In genomic region chr10:102395677-102396197, GRCh38 we compare ENCODE assay signal across 8 cellular contexts. TPM values are rescaled to one million over a fixed set of nuclear protein-coding genes. Genes with fewer than 3 reads are reported as not detected.
DNase-seq lines count a peak whose midpoint lies in the region; ATAC-seq and TF ChIP-seq lines count a peak whose summit lies in the region.

NFKB2 (plus strand) TSS chr10:102395705; CDS start chr10:102395960, 255 bp downstream.

- no peak for DNase-seq in GM23338 (ENCODE audit: low spot score)
- DNase-seq in glutamatergic neuron: no peak
- DNase-seq in prostate gland (ENCODE audit: low spot score): no peak
- DNase-seq in SIG-M5 treated with dmso at 0.1 percent for 504 hours (lab: John Stamatoyannopoulos, UW; ENCODE audit: unreplicated experiment): no peak
- DNase-seq in OCI-M2 (lab: John Stamatoyannopoulos, UW; ENCODE audit: unreplicated experiment): no peak
- no peak for DNase-seq in NCI-H82 (lab: John Stamatoyannopoulos, UW)

- peaks cover 38% of the 10 kb centered on the region for H3K27me3 Mint-ChIP-seq in GM23338 (ENCODE audit: insufficient read depth, low read depth, poor library complexity)
- peaks cover 13% of the 10 kb centered on the region for H3K27me3 Mint-ChIP-seq in glutamatergic neuron (ENCODE audit: unreplicated experiment)

- H3K4me1 ChIP-seq in GM23338 (ENCODE audit: insufficient read depth): peaks cover 13% of the 10 kb centered on the region
- peaks cover 6% of the 10 kb centered on the region for H3K4me1 ChIP-seq in prostate gland (replicated peaks)

- peak within 1 kb of the TSS; percentile 88 for H3K4me3 ChIP-seq in GM23338
- H3K4me3 ChIP-seq in prostate gland: peak within 1 kb of the TSS; percentile 66 to 80

- peak; percentile 23 for ATAC-seq in GM23338
- no peak for ATAC-seq in GM18519 (IDR thresholded peaks at IDR 0.05; ENCODE audit: low FRiP score, unreplicated experiment)

- H3K4me1 Mint-ChIP-seq in GM23338: peaks cover 20% of the 10 kb centered on the region
- H3K4me1 Mint-ChIP-seq in glutamatergic neuron (ENCODE audit: low read depth, unreplicated experiment): peaks cover 13% of the 10 kb centered on the region

- 0 out of 2 replicates have a peak, but pooled peaks cover 9% of the 10 kb centered on the region for H3F3A ChIP-seq in GM23338 (replicated peaks; ENCODE audit: low read depth)

- H3K9me2 ChIP-seq in GM23338 (ENCODE audit: insufficient read depth): no peaks in the 10 kb centered on the region

- H3K27ac Mint-ChIP-seq in GM23338 (peak within 1 kb of the TSS; percentile 59; the same call in 1 of the 2 replicates), glutamatergic neuron (ENCODE audit: unreplicated experiment) (peak within 1 kb of the TSS; percentile 20)

- no peaks in the 10 kb centered on the region; the same call in 1 of the 2 replicates for H4K20me1 ChIP-seq in GM23338 (replicated peaks; ENCODE audit: insufficient read depth)

- H3K4me3 Mint-ChIP-seq in GM23338 (peak within 1 kb of the TSS; percentile 82), glutamatergic neuron (ENCODE audit: unreplicated experiment) (peak within 1 kb of the TSS; percentile 91)

- 0% methylated on average over 20 of the region's 21 CpGs for WGBS in prostate gland

- no peak for TF ChIP-seq CTCF in GM23338 (conservative IDR thresholded peaks at IDR 0.05; ENCODE audit: low read depth in 2 of 2)
- TF ChIP-seq CTCF in VCaP (conservative IDR thresholded peaks at IDR 0.05): no peak
- TF ChIP-seq CTCF in glutamatergic neuron (IDR thresholded peaks at IDR 0.05; ENCODE audit: partially characterized antibody, unreplicated experiment): no peak
- TF ChIP-seq CTCF in prostate gland (IDR thresholded peaks at IDR 0.05): no peak

- peak within 1 kb of the TSS; percentile 97 for H2AFZ ChIP-seq in GM23338

- no peaks in the 10 kb centered on the region for H3K79me2 ChIP-seq in GM23338 (replicated peaks; ENCODE audit: insufficient read depth)

- peak within 1 kb of the TSS; percentile 96 for H3K4me2 ChIP-seq in GM23338

- no peaks in the 10 kb centered on the region for H3K9me3 ChIP-seq in prostate gland

- H3K36me3 ChIP-seq in GM23338 (ENCODE audit: insufficient read depth) (no peaks in the 10 kb centered on the region), prostate gland (no peaks in the 10 kb centered on the region)

- no peaks in the 10 kb centered on the region; the same call in 2 of the 3 replicates for H3K36me3 Mint-ChIP-seq in GM23338 (ENCODE audit: low read depth)
- H3K36me3 Mint-ChIP-seq in glutamatergic neuron (ENCODE audit: unreplicated experiment): no peaks in the 10 kb centered on the region

- TF ChIP-seq POLR2A in prostate gland (IDR thresholded peaks at IDR 0.05): no peak

- intact Hi-C loops in prostate gland (cut with DNase I): loop anchor here (2.0 to 10.0 kb wide), 4 partner anchors 25 to 187 kb away; partner anchors contain the start of genes ACTR1A, FBXL15, PITX3 and SUFU

- H3K9me3 Mint-ChIP-seq in GM23338 (no peaks in the 10 kb centered on the region), glutamatergic neuron (ENCODE audit: unreplicated experiment) (peaks cover 4% of the 10 kb centered on the region)

- no peak within 1 kb of the TSS for H3K27ac ChIP-seq in GM23338 (ENCODE audit: low read depth)
- peak within 1 kb of the TSS; percentile 61 for H3K27ac ChIP-seq in VCaP
- H3K27ac ChIP-seq in prostate gland: peak within 1 kb of the TSS; percentile 97 to 98

- H3K27me3 ChIP-seq in GM23338 (ENCODE audit: insufficient read depth) (peaks cover 38% of the 10 kb centered on the region), prostate gland (replicated peaks; ENCODE audit: insufficient read depth) (no peaks in the 10 kb centered on the region)

TF ChIP-seq in GM23338, 12 proteins besides CTCF, POLR2A, EP300 and RAD21:
- TF ChIP-seq REST (IDR thresholded peaks at IDR 0.05; ENCODE audit: unreplicated experiment) (no peak), EZH2phosphoT487 (IDR thresholded peaks at IDR 0.05; ENCODE audit: unreplicated experiment) (no peak), EZH2 (IDR thresholded peaks at IDR 0.05; ENCODE audit: low read depth, unreplicated experiment) (no peak), POLR2AphosphoS5 (IDR thresholded peaks at IDR 0.05; ENCODE audit: low read depth) (peak; percentile 60), CREB1 (CRISPR knock-in tag; IDR thresholded peaks at IDR 0.05; ENCODE audit: low read depth) (no peak), ZNF114 (CRISPR knock-in tag; IDR thresholded peaks at IDR 0.05) (no peak), ZNF331 (CRISPR knock-in tag; IDR thresholded peaks at IDR 0.05; ENCODE audit: low read depth) (no peak)
TF ChIP-seq in GM23338: peak in this region for 1.

RNA-seq across cellular contexts. Expression of gene NFKB2, which starts in this region (rescaled TPM):
- 19.0 and 29.4 TPM in 2 replicates for total RNA-seq in GM23338 (2014; rRNA removed; shearing (Covaris generic))
- polyA plus RNA-seq in GM23338 (2016; fragmentation: Nextera tagmentation; extraction: Ambion mirVana): 6.8 and 8.1 TPM in 2 replicates
- total RNA-seq in glutamatergic neuron (ENCODE audit: unreplicated experiment) (7.5 TPM), prostate gland (10 to 100 TPM; 22.5 to 40.4 TPM)
